Comparison of ENCODE assay signal across 17 cellular contexts in the genomic region with DNA sequence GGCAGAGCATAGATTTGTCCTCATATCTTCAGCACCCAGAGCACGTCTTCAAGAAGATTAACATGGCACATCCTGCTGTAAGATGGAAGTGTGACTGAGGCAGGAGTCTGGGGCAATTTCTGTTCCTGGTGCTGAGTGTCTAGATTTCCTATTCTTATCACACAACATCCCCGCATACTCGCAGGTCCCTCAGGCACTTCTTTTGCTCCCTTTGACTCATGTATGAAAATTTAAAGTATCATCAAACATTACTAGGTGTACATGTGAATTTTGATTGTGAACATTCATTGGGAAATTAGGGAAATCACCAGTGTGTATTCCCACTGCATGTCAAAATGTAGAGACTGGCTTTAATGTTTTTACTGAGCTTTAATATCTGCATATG. TPM values are rescaled to one million over a fixed set of nuclear protein-coding genes. Genes with fewer than 3 reads are reported as not detected.
A peak's percentile ranks its signal among the peaks of the same experiment; 100 is the strongest.
DNase-seq lines count a peak whose midpoint lies in the region; ATAC-seq and TF ChIP-seq lines count a peak whose summit lies in the region.
"Had no signal": no experiment of that assay in that cellular context is flagged by ENCODE, and none has a peak within 500 bp of the region (broad histone marks: within the 10 kb centered on the region; RNA-seq: fewer than 3 reads in every experiment).

No MANE protein-coding gene starts in this region.

- H4K20me1 ChIP-seq in neural progenitor cell (ENCODE audit: low read depth) = no peaks in the 10 kb centered on the region

- H3K9ac ChIP-seq in adipocyte (ENCODE audit: low read length) (peak overlapping the region; percentile 5), neural progenitor cell (no peak overlapping the region)

- peaks cover 60% of the 10 kb centered on the region for H3K4me1 Mint-ChIP-seq in neural progenitor cell
- H3K4me1 Mint-ChIP-seq: CD8-positive, alpha-beta memory T cell had no signal

- TF ChIP-seq POLR2A in vagina (IDR thresholded peaks at IDR 0.05) = no peak

- H3K4me2 ChIP-seq in neural progenitor cell = no peak overlapping the region

- H3K9me3 ChIP-seq in adipocyte (ENCODE audit: control insufficient read depth, low read length) (no peaks in the 10 kb centered on the region), esophagus (ENCODE audit: control insufficient read depth in 2 of 2, insufficient read depth in 1 of 2, low read depth in 1 of 2, low read length in 1 of 2) (no peaks in the 10 kb centered on the region), neural progenitor cell (ENCODE audit: low read depth) (no peaks in the 10 kb centered on the region), vagina (no peaks in the 10 kb centered on the region)

- DNase-seq in adipocyte (ENCODE audit: low read depth) (no peak), neural progenitor cell (ENCODE audit: low spot score) (no peak), vagina (ENCODE audit: extremely low spot score in 2 of 2) (no peak), NCI-H524 (lab: John Stamatoyannopoulos, UW) (no peak), foreskin fibroblast (no peak)
- DNase-seq: CD8-positive, alpha-beta memory T cell; DND-41; GDM1; Kasumi-1; NCI-H1417; NCI-H2081; NCI-H526 had no signal

- peak overlapping the region; percentile 58 to 61 for H3K27ac ChIP-seq in esophagus (ENCODE audit: low read depth in 2 of 2, low read length in 1 of 2)
- no peak overlapping the region for H3K27ac ChIP-seq in neural progenitor cell
- H3K27ac ChIP-seq in vagina = peak overlapping the region; percentile 11

- no peak for ATAC-seq in HG03469 (IDR thresholded peaks at IDR 0.05; ENCODE audit: unreplicated experiment)
- ATAC-seq: HepG2 had no signal

- H2AFZ ChIP-seq in neural progenitor cell (replicated peaks) = no peak overlapping the region

- H3K4me3 ChIP-seq in adipocyte (ENCODE audit: low read length) (peak overlapping the region; percentile 17), esophagus (ENCODE audit: low read depth in 1 of 2, low read length in 2 of 2) (no peak overlapping the region), neural progenitor cell (no peak overlapping the region), vagina (no peak overlapping the region), foreskin fibroblast (ENCODE audit: low read depth in 1 of 2, low read length in 2 of 2) (no peak overlapping the region)

- no peaks in the 10 kb centered on the region for H3K27me3 ChIP-seq in adipocyte (replicated peaks; ENCODE audit: control insufficient read depth, insufficient read depth, low read length)
- no peaks in the 10 kb centered on the region for H3K27me3 ChIP-seq in esophagus (ENCODE audit: control insufficient read depth in 1 of 2, insufficient read depth in 2 of 2, low read length in 2 of 2)
- H3K27me3 ChIP-seq in neural progenitor cell = no peaks in the 10 kb centered on the region
- no peaks in the 10 kb centered on the region for H3K27me3 ChIP-seq in vagina

- TF ChIP-seq CTCF in neural progenitor cell (IDR thresholded peaks at IDR 0.05) (no peak), vagina (IDR thresholded peaks at IDR 0.05) (no peak), foreskin fibroblast (IDR thresholded peaks at IDR 0.05; ENCODE audit: low read depth, low read length) (no peak)

- intact Hi-C loops in vagina (cut with DNase I) = loop anchor here (10.0 kb wide), 1 partner anchor 105 kb away; no protein-coding TSS in a partner anchor

- peaks cover 59% of the 10 kb centered on the region for H3K4me1 ChIP-seq in adipocyte (ENCODE audit: control insufficient read depth, insufficient read depth, low read length)
- H3K4me1 ChIP-seq in esophagus (ENCODE audit: control insufficient read depth in 2 of 2, insufficient read depth in 2 of 2, low read length in 1 of 2) = peaks cover 9 to 21% of the 10 kb centered on the region in 2 donors
- peaks cover 32% of the 10 kb centered on the region for H3K4me1 ChIP-seq in neural progenitor cell
- H3K4me1 ChIP-seq in vagina = peaks cover 56% of the 10 kb centered on the region

- peaks cover 8% of the 10 kb centered on the region for H3F3A ChIP-seq in neural progenitor cell (ENCODE audit: low read depth)

- 81 to 90% methylated on average over 3 of the region's 3 CpGs for WGBS in esophagus, 2 donors

- peaks cover 17% of the 10 kb centered on the region for H3K9me3 Mint-ChIP-seq in neural progenitor cell
- H3K9me3 Mint-ChIP-seq: CD8-positive, alpha-beta memory T cell had no signal

- H3K36me3 ChIP-seq in adipocyte (ENCODE audit: control insufficient read depth, insufficient read depth, low read length, severe bottlenecking) (no peaks in the 10 kb centered on the region), esophagus (ENCODE audit: control insufficient read depth in 2 of 2, insufficient read depth in 2 of 2, low read length in 1 of 2) (no peaks in the 10 kb centered on the region), neural progenitor cell (no peaks in the 10 kb centered on the region), vagina (no peaks in the 10 kb centered on the region)

- peaks cover 6% of the 10 kb centered on the region for H3K27me3 Mint-ChIP-seq in neural progenitor cell (ENCODE audit: insufficient read depth, low read depth)

- peak overlapping the region; percentile 83 for H3K27ac Mint-ChIP-seq in neural progenitor cell

- H3K4me3 Mint-ChIP-seq in neural progenitor cell = no peak overlapping the region
- H3K4me3 Mint-ChIP-seq: CD8-positive, alpha-beta memory T cell had no signal

- H3K79me2 ChIP-seq in neural progenitor cell (ENCODE audit: low read depth) = no peaks in the 10 kb centered on the region

- peaks cover 7% of the 10 kb centered on the region for H3K36me3 Mint-ChIP-seq in neural progenitor cell
- H3K36me3 Mint-ChIP-seq: CD8-positive, alpha-beta memory T cell had no signal

RNA-seq across cellular contexts. Expression of gene TRIL, which starts 31.5 kb away (rescaled TPM):
- polyA plus RNA-seq in esophagus = 1 to 10 TPM in 1 of 2 donors, under 1 TPM in 1; 0.55 to 1.2 TPM
- total RNA-seq in neural progenitor cell (ENCODE audit: low replicate concordance) (8.5 and 14.3 TPM in 2 replicates), vagina (11.0 TPM)
- total RNA-seq: CD8-positive, alpha-beta memory T cell; OCI-LY7 had no signal
- polyA plus RNA-seq: BJ; CD8-positive, alpha-beta memory T cell had no signal
